ENCODE assay signal across 12 cellular contexts in the genomic region with DNA sequence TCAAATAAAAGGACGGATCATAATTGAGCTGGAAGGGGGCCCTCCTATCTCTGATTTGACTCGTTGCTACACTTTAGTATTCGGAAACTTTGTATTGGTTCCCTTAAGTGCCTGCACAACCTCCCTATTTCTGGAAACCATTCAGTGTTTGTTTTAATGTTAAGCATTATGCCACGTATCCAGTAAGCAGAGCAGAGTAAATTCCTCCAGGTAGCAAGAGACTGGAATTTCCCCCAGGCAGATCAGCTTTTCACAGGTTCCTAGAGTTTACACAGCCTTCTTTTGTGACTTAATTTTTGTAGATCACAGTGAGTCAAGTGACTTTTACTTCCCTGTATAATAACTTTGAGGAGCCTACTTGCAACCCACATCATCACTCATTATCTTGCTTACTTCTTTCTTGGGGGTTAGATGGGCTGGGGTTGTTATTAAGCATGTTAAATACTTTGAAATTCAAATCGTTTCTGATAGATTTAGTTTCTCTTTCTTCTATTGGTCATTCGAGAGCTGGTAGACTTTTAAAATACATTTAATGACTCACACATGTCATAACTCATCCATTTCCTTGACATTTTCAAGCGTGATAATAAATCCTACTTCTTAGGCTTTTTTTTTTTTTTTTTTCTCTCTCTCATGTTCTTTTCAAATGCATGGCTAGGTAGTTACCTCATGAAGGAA.
DNase-seq lines count a peak whose midpoint lies in the region; ATAC-seq, FAIRE-seq and TF ChIP-seq lines count a peak whose summit lies in the region.
"Had no signal": no experiment of that assay in that cellular context is flagged by ENCODE, and none has a peak within 500 bp of the region (broad histone marks: within the 10 kb centered on the region; RNA-seq: fewer than 3 reads in every experiment).

No MANE protein-coding gene starts in this region.

- intact Hi-C loops in IMR-90 (cut with micrococcal nuclease) (no loop called here), colonic mucosa (cut with DNase I) (no loop called here)

- no peak overlapping the region for H4K5ac ChIP-seq in IMR-90 (ENCODE audit: low read depth, low read length)

- H3K79me1 ChIP-seq in IMR-90 (ENCODE audit: low read depth in 1 of 2, low read length in 2 of 2) = no peaks in the 10 kb centered on the region

- H3K9me3 ChIP-seq in A549 (no peaks in the 10 kb centered on the region), IMR-90 (ENCODE audit: control insufficient read depth, insufficient read depth, low read length) (no peaks in the 10 kb centered on the region), colonic mucosa (no peaks in the 10 kb centered on the region)

- dilution Hi-C loops in IMR-90 (cut with HindIII; ENCODE audit: low sequenced_read_pairs, unreplicated experiment) = no loop called here

- H3K9me1 ChIP-seq in IMR-90 (ENCODE audit: insufficient read depth, low read length) = 0 out of 2 replicates have a peak, but pooled peaks cover 5% of the 10 kb centered on the region

- no peak overlapping the region for H3K18ac ChIP-seq in IMR-90 (ENCODE audit: low read depth, low read length)

- CTCF ChIA-PET in A549 (lab: Yijun Ruan, JAX) = no interaction called here
- CTCF ChIA-PET in IMR-90 (lab: Yijun Ruan, JAX) = no interaction called here

- H2BK15ac ChIP-seq in IMR-90 (ENCODE audit: low read depth, low read length) = no peak overlapping the region

- H3K27me3 Mint-ChIP-seq in memory B cell = no peaks in the 10 kb centered on the region
- H3K27me3 Mint-ChIP-seq: activated naive CD8-positive, alpha-beta T cell treated with anti-CD3 and anti-CD28 coated beads, Interleukin-2, amount 10 ng/mL, durations not matched to agents 7 days and 5 days had no signal

- TF ChIP-seq CTCF in A549 (IDR thresholded peaks at IDR 0.05) = no peak
- no peak for TF ChIP-seq CTCF in IMR-90 (conservative IDR thresholded peaks at IDR 0.05; ENCODE audit: low read depth, low read length)
- no peak for TF ChIP-seq CTCF in colonic mucosa (IDR thresholded peaks at IDR 0.05)

- H3K36me3 ChIP-seq in IMR-90 (ENCODE audit: control insufficient read depth, insufficient read depth, low read length) (no peaks in the 10 kb centered on the region), colonic mucosa (no peaks in the 10 kb centered on the region)

- TF ChIP-seq RAD21 in A549 (conservative IDR thresholded peaks at IDR 0.05 in 1 of 2, IDR thresholded peaks at IDR 0.05 in 1 of 2) = no peak
- no peak for TF ChIP-seq RAD21 in IMR-90 (IDR thresholded peaks at IDR 0.05; ENCODE audit: low read length)

- H2AFZ ChIP-seq in IMR-90 (replicated peaks; ENCODE audit: low read length, poor library complexity) = no peak overlapping the region

- no peak for FAIRE-seq in A549 (lab: Jason Lieb, UNC)
- FAIRE-seq: HepG2 had no signal

- H3K9ac ChIP-seq in IMR-90 (ENCODE audit: low read depth, low read length) (no peak overlapping the region), colonic mucosa (ENCODE audit: low read depth in 2 of 2, low read length in 2 of 2) (peak overlapping the region in 1 of 2 donors; percentile 21)
- H3K9ac ChIP-seq: BLaER1 treated with 17β-estradiol and CSF1 and Interleukin-3, amounts not matched to agents 10 nM and 100 nM had no signal

- H3K27me3 ChIP-seq in IMR-90 (ENCODE audit: control insufficient read depth, insufficient read depth, low read length) = no peaks in the 10 kb centered on the region
- H3K27me3 ChIP-seq in colonic mucosa = no peaks in the 10 kb centered on the region
- H3K27me3 ChIP-seq: BLaER1 treated with 17β-estradiol and CSF1 and Interleukin-3, amounts not matched to agents 10 nM and 100 nM had no signal

- H3K23ac ChIP-seq in IMR-90 (ENCODE audit: low read depth, low read length) = no peak overlapping the region

- H2AK5ac ChIP-seq in IMR-90 (ENCODE audit: low read depth, low read length) = no peak overlapping the region

- H4K8ac ChIP-seq in IMR-90 (ENCODE audit: low read depth in 2 of 2, low read length in 2 of 2) = no peak overlapping the region

- no peak overlapping the region for H2BK5ac ChIP-seq in IMR-90 (ENCODE audit: low read depth, low read length, poor library complexity, severe bottlenecking)

- POLR2A ChIA-PET in A549 (lab: Yijun Ruan, JAX) (no interaction called here), IMR-90 (lab: Charles Lee; ENCODE audit: unreplicated experiment) (no interaction called here)

- in situ Hi-C loops in IMR-90 (cut with MboI; ENCODE audit: low sequenced_read_pairs) = no loop called here

- H3K4ac ChIP-seq in IMR-90 (ENCODE audit: low read depth, low read length) = no peak overlapping the region

- H2BK120ac ChIP-seq in IMR-90 (ENCODE audit: low read depth, low read length) = peak overlapping the region; percentile 29; the same call in 1 of the 2 replicates

- peak overlapping the region; percentile 61; a peak in 5 of 6 replicates for H3K27ac ChIP-seq in A549
- no peak overlapping the region for H3K27ac ChIP-seq in IMR-90 (ENCODE audit: insufficient read depth, low read length)
- H3K27ac ChIP-seq in colonic mucosa = peak overlapping the region; percentile 69
- H3K27ac ChIP-seq: BLaER1 treated with 17β-estradiol and CSF1 and Interleukin-3, amounts not matched to agents 10 nM and 100 nM; SK-N-MC had no signal

- DNase-seq in A549 (ENCODE audit: low read depth in 1 of 2, low spot score in 1 of 2) = peak in 1 of 2 experiments; percentile 37
- DNase-seq in IMR-90 = peak; percentile 24
- no peak for DNase-seq in colonic mucosa
- no peak for DNase-seq in memory B cell (ENCODE audit: low spot score in 2 of 2)
- no peak for DNase-seq in NCI-H748 treated with DMSO at 0.1 percent for 48 hours (lab: John Stamatoyannopoulos, UW)
- DNase-seq in NCI-H2029 (lab: John Stamatoyannopoulos, UW) = no peak
- DNase-seq: activated naive CD8-positive, alpha-beta T cell treated with anti-CD3 and anti-CD28 coated beads, Interleukin-2, amount 10 ng/mL, durations not matched to agents 7 days and 5 days had no signal

- TF ChIP-seq EP300 in A549 (IDR thresholded peaks at IDR 0.05) = no peak

- ATAC-seq in A549 = peak; percentile 34 to 66; a peak in 3 of 6 replicates
- no peak for ATAC-seq in IMR-90 (ENCODE audit: low read depth)
- ATAC-seq in memory B cell (ENCODE audit: low read depth) = no peak
- ATAC-seq in HG02884 (IDR thresholded peaks at IDR 0.05; ENCODE audit: unreplicated experiment) = no peak
- ATAC-seq in GM18867 (IDR thresholded peaks at IDR 0.05; ENCODE audit: unreplicated experiment) = no peak
- ATAC-seq: HepG2 had no signal

- peaks cover 3% of the 10 kb centered on the region for H3K36me3 Mint-ChIP-seq in memory B cell
- H3K36me3 Mint-ChIP-seq: activated naive CD8-positive, alpha-beta T cell treated with anti-CD3 and anti-CD28 coated beads, Interleukin-2, amount 10 ng/mL, durations not matched to agents 7 days and 5 days had no signal

- no peak overlapping the region for H3K14ac ChIP-seq in IMR-90 (replicated peaks; ENCODE audit: low read depth, low read length)

- H3K56ac ChIP-seq in IMR-90 (ENCODE audit: extremely low read depth, insufficient read depth, low read length) = no peak overlapping the region

- H3K4me3 ChIP-seq in A549 (peak overlapping the region; percentile 28; the same call in 1 of the 3 replicates), IMR-90 (ENCODE audit: insufficient read depth, low read depth, low read length) (no peak overlapping the region), colonic mucosa (no peak overlapping the region)
- H3K4me3 ChIP-seq: BLaER1 treated with 17β-estradiol and CSF1 and Interleukin-3, amounts not matched to agents 10 nM and 100 nM; SK-N-MC had no signal

- peaks cover 7% of the 10 kb centered on the region for H3K4me1 Mint-ChIP-seq in memory B cell
- H3K4me1 Mint-ChIP-seq: activated naive CD8-positive, alpha-beta T cell treated with anti-CD3 and anti-CD28 coated beads, Interleukin-2, amount 10 ng/mL, durations not matched to agents 7 days and 5 days had no signal

- H2BK20ac ChIP-seq in IMR-90 (ENCODE audit: low read depth, low read length) = no peak overlapping the region

- no peaks in the 10 kb centered on the region for H4K20me1 ChIP-seq in IMR-90 (ENCODE audit: insufficient read depth, low read length)

- H3K4me2 ChIP-seq in A549 (peak overlapping the region; percentile 95), IMR-90 (ENCODE audit: low read depth, low read length) (peak overlapping the region; percentile 74; the same call in 1 of the 2 replicates)

- TF ChIP-seq POLR2A in A549 (IDR thresholded peaks at IDR 0.05; ENCODE audit: low read length) = no peak
- no peak for TF ChIP-seq POLR2A in IMR-90 (IDR thresholded peaks at IDR 0.05; ENCODE audit: low read depth, low read length)

- no peak overlapping the region for H3K4me3 Mint-ChIP-seq in memory B cell
- H3K4me3 Mint-ChIP-seq: activated naive CD8-positive, alpha-beta T cell treated with anti-CD3 and anti-CD28 coated beads, Interleukin-2, amount 10 ng/mL, durations not matched to agents 7 days and 5 days had no signal

- BruUV-seq in IMR-90 (replicated peaks; lab: Mats Ljungman, UMichigan) = no TSS peak

- H4K91ac ChIP-seq in IMR-90 (ENCODE audit: insufficient read depth, low read depth, low read length) = no peak overlapping the region

- H2AK9ac ChIP-seq in IMR-90 (replicated peaks; ENCODE audit: low read depth, low read length, poor library complexity) = no peak overlapping the region

- H3K27ac Mint-ChIP-seq in memory B cell = peak overlapping the region; percentile 46
- H3K27ac Mint-ChIP-seq: activated naive CD8-positive, alpha-beta T cell treated with anti-CD3 and anti-CD28 coated beads, Interleukin-2, amount 10 ng/mL, durations not matched to agents 7 days and 5 days had no signal

- WGBS in A549 (ENCODE audit: missing lambda C conversion rate) = 3% methylated on average over 7 of the region's 7 CpGs
- WGBS in IMR-90 (ENCODE audit: extremely low coverage in 2 of 2, insufficient read length in 1 of 2), 2 experiments = no CpG with 5 or more reads among the region's 7 CpGs

- no peaks in the 10 kb centered on the region for H3K9me3 Mint-ChIP-seq in memory B cell
- H3K9me3 Mint-ChIP-seq: activated naive CD8-positive, alpha-beta T cell treated with anti-CD3 and anti-CD28 coated beads, Interleukin-2, amount 10 ng/mL, durations not matched to agents 7 days and 5 days had no signal

- H3K4me1 ChIP-seq in A549 (peaks cover 25% of the 10 kb centered on the region), IMR-90 (ENCODE audit: control insufficient read depth, insufficient read depth, low read length) (no peaks in the 10 kb centered on the region), colonic mucosa (peaks cover 5% of the 10 kb centered on the region)

TF ChIP-seq in A549, 52 proteins besides CTCF, POLR2A, EP300 and RAD21 (continues in another document):
- TF ChIP-seq CBX8 (IDR thresholded peaks at IDR 0.05) = no peak

TF ChIP-seq in IMR-90, 13 proteins besides CTCF, POLR2A, EP300 and RAD21 (continues in another document):
- TF ChIP-seq, protein P1, sequence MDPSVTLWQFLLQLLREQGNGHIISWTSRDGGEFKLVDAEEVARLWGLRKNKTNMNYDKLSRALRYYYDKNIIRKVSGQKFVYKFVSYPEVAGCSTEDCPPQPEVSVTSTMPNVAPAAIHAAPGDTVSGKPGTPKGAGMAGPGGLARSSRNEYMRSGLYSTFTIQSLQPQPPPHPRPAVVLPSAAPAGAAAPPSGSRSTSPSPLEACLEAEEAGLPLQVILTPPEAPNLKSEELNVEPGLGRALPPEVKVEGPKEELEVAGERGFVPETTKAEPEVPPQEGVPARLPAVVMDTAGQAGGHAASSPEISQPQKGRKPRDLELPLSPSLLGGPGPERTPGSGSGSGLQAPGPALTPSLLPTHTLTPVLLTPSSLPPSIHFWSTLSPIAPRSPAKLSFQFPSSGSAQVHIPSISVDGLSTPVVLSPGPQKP (IDR thresholded peaks at IDR 0.05; ENCODE audit: borderline replicate concordance, low read depth, low read length) = no peak

Comparison
In these comparisons a context has a peak if more than half of its experiments do, and no peak if none do; other contexts are left out.
1. ATAC-seq: peak in A549 (2 of 2); none in IMR-90 (single experiment), memory B cell (single experiment), HG02884 (single experiment) and GM18867 (single experiment).